In the genomic region with DNA sequence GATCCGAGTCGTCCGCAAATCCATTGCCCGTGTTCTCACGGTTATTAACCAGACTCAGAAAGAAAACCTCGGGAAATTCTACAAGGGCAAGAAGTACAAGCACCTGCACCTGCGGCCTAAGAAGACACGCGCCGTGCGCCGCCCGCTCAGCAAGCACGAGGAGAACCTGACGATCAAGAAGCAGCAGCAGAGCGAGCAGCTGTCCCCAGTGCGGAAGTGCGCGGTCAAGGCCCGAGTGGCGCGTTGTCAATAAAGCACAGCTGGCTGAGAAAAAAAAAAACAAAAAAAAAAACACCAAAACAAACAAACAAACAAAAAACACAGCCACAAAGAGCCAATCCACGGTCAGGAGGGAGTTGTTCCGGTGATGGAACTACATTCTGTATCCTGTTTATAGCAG, we compare ENCODE assay signal across 24 cellular contexts. TPM values are rescaled to one million over a fixed set of nuclear protein-coding genes. Genes with fewer than 3 reads are reported as not detected.
DNase-seq lines count a peak whose midpoint lies in the region; ATAC-seq and TF ChIP-seq lines count a peak whose summit lies in the region.
"Had no signal": no experiment of that assay in that cellular context is flagged by ENCODE, and none has a peak within 500 bp of the region (broad histone marks: within the 10 kb centered on the region; RNA-seq: fewer than 3 reads in every experiment).

No MANE protein-coding gene starts in this region.

- no peak overlapping the region for H2AFZ ChIP-seq in OCI-LY7 (ENCODE audit: low read length)

- H3K4me3 ChIP-seq in OCI-LY7 (ENCODE audit: low read depth, low read length, poor library complexity, severe bottlenecking), result no peak overlapping the region
- H3K4me3 ChIP-seq: body of pancreas, sigmoid colon, SK-N-MC, tibial artery had no signal

- no TSS peak for BruUV-seq in OCI-LY7 (replicated peaks; lab: Mats Ljungman, UMichigan)

- H3K27ac ChIP-seq in OCI-LY7 (ENCODE audit: low read depth, low read length, poor library complexity, severe bottlenecking), result no peak overlapping the region
- H3K27ac ChIP-seq: 22Rv1, body of pancreas, epithelial cell of prostate, sigmoid colon, SK-N-MC, tibial artery had no signal

- intact Hi-C loops in left ventricle myocardium superior (cut with micrococcal nuclease) (no loop called here), left cardiac atrium (cut with DNase I) (no loop called here), OCI-LY7 (cut with micrococcal nuclease; ENCODE audit: unreplicated experiment) (no loop called here)

- CTCF ChIA-PET in OCI-LY7 (lab: Charles Lee; ENCODE audit: unreplicated experiment), result interaction anchor here (0.5 kb wide), 1 partner anchor 512 kb away, joined by 6 read pairs; no protein-coding TSS in a partner anchor

- no peak overlapping the region for H3K4me2 ChIP-seq in OCI-LY7 (ENCODE audit: low read length)

- no peaks in the 10 kb centered on the region for H3K79me2 ChIP-seq in OCI-LY7 (ENCODE audit: insufficient read depth, low read depth, low read length)

- no peak for TF ChIP-seq CTCF in OCI-LY7 (conservative IDR thresholded peaks at IDR 0.05; ENCODE audit: low read length)

- DNase-seq in DMS53 (lab: John Stamatoyannopoulos, UW) (peak; percentile 19), DMS53 treated with DMSO at 0.1 percent for 48 hours (lab: John Stamatoyannopoulos, UW; ENCODE audit: unreplicated experiment) (no peak), left ventricle myocardium superior (peak; percentile 27), left cardiac atrium (no peak), NCI-H524 (lab: John Stamatoyannopoulos, UW) (no peak), OCI-LY7 (ENCODE audit: low spot score) (no peak), SW480 (ENCODE audit: low spot score) (no peak)
- DNase-seq in central memory CD4-positive, alpha-beta T cell, result peak; percentile 41
- DNase-seq: activated B cell treated with CpG ODN at 0.5 μM for 24 hours; body of pancreas; Caco-2; NCI-H2029 treated with DMSO at 0.1 percent for 48 hours; NCI-H226; NCI-H774; sigmoid colon; stimulated activated CD4-positive, alpha-beta T cell treated with anti-CD3 and anti-CD28 coated beads, Interleukin-15, amount 100 ng/mL, for 24 hours; stimulated activated naive CD8-positive, alpha-beta T cell treated with anti-CD3 and anti-CD28 coated beads, Interleukin-15, amount 100 ng/mL, for 72 hours; T1000; tibial artery had no signal

- H3K9me2 ChIP-seq in OCI-LY7 (ENCODE audit: insufficient read depth, low read length), result no peaks in the 10 kb centered on the region

- POLR2A ChIA-PET in OCI-LY7 (lab: Charles Lee), result interaction anchor here (0.7 kb wide), 1 partner anchor 851 kb away, joined by 4 read pairs; no protein-coding TSS in a partner anchor

- H3K9me3 ChIP-seq in OCI-LY7 (ENCODE audit: low read length), result no peaks in the 10 kb centered on the region
- H3K9me3 ChIP-seq: body of pancreas, Caco-2, sigmoid colon, tibial artery had no signal

- H3K4me1 ChIP-seq in OCI-LY7 (ENCODE audit: insufficient read depth, low read length, poor library complexity, severe bottlenecking), result no peaks in the 10 kb centered on the region
- H3K4me1 ChIP-seq: body of pancreas, Caco-2, sigmoid colon, tibial artery had no signal

- H3K36me3 ChIP-seq in OCI-LY7 (ENCODE audit: insufficient read depth, low read length), result no peaks in the 10 kb centered on the region
- H3K36me3 ChIP-seq: sigmoid colon, tibial artery had no signal

- no peak for ATAC-seq in left ventricle myocardium superior
- no peak for ATAC-seq in left cardiac atrium
- ATAC-seq: body of pancreas; stimulated activated naive CD8-positive, alpha-beta T cell treated with anti-CD3 and anti-CD28 coated beads, Interleukin-15, amount 100 ng/mL, for 72 hours had no signal

- no peaks in the 10 kb centered on the region for H4K20me1 ChIP-seq in OCI-LY7 (ENCODE audit: insufficient read depth, low read length)

RNA-seq across cellular contexts. Expression of a gene that starts 4.7 kb away (rescaled TPM):
- total RNA-seq in left ventricle myocardium superior (2.1 TPM), left cardiac atrium (1 to 10 TPM; 4.3 to 6.1 TPM), OCI-LY7 (2022) (not detected in 2 replicates)
- total RNA-seq in OCI-LY7 (2014; rRNA removed; shearing (Covaris generic)), result not detected in 2 replicates
- total RNA-seq: Caco-2, chondrocyte, H7 had no signal

RNA-seq across cellular contexts. Expression of a gene that starts 37.0 kb away (rescaled TPM):
- total RNA-seq in left ventricle myocardium superior, result 74.6 TPM
- total RNA-seq in left cardiac atrium, result 10 to 100 TPM; 55.1 to 64.3 TPM
- 12.9 and 13.4 TPM in 2 replicates for total RNA-seq in OCI-LY7 (2014; rRNA removed; shearing (Covaris generic))
- total RNA-seq in OCI-LY7 (2022), result 10.1 and 14.3 TPM in 2 replicates

RNA-seq across cellular contexts. Expression of a gene that starts 47.4 kb away (rescaled TPM):
- 1.0 TPM for total RNA-seq in left ventricle myocardium superior
- 1 to 10 TPM; 1.5 to 1.6 TPM for total RNA-seq in left cardiac atrium
- 25.9 and 34.1 TPM in 2 replicates for total RNA-seq in OCI-LY7 (2014; rRNA removed; shearing (Covaris generic))
- total RNA-seq in OCI-LY7 (2022), result 25.8 and 26.5 TPM in 2 replicates
- total RNA-seq: Caco-2, chondrocyte, H7 had no signal

RNA-seq across cellular contexts. Expression of a gene that starts 54.6 kb away (rescaled TPM):
- total RNA-seq in left ventricle myocardium superior, result 27.8 TPM
- total RNA-seq in left cardiac atrium, result 10 to 100 TPM; 32.8 to 48.9 TPM
- 33.2 and 49.2 TPM in 2 replicates for total RNA-seq in OCI-LY7 (2014; rRNA removed; shearing (Covaris generic))
- 52.7 and 61.9 TPM in 2 replicates for total RNA-seq in OCI-LY7 (2022)

Comparison
In these comparisons a context has a peak if more than half of its experiments do, and no peak if none do; other contexts are left out.
1. DNase-seq: peak in DMS53 (single experiment), left ventricle myocardium superior (single experiment) and central memory CD4-positive, alpha-beta T cell (single experiment); none in DMS53 treated with DMSO at 0.1 percent for 48 hours (single experiment), left cardiac atrium (single experiment), NCI-H524 (0 of 2), OCI-LY7 (single experiment) and SW480 (single experiment).
2. RNA of a gene that starts 47.4 kb away (total RNA-seq): 25.8 to 34.1 TPM in OCI-LY7; 1.5 to 1.6 TPM in left cardiac atrium and 1.0 TPM in left ventricle myocardium superior (single experiment); every median in the first group is over 10 times any median in the second.